ENCODE assay signal across 1 cellular context in the genomic region with DNA sequence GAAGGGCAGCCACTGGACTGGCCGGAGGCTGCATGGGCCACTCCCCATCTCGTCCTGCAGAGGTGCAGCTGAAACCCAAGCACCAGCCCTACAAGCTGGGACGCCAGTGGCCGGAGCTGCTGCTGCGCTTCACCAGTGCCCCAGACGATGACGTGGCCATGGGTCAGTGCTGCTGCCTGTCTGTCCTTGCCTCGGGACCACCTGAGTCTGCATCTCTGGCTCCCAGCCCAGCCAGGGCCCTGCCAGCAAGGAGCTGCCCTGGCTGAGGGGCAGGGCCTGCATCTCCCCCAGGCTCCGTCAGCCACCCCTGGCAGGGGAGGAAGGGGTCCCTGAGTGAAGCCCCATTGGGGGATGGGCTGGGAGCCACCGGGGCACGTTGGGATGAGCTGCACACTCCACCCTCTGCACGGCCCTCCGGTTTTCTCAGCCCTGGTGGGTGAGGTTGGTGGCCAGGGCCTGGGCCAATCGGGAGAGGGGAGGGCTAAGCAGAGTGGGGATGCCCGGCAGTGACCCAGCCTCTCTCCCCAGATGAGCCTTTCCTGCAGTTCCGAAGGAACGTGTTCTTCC.
TF ChIP-seq lines count a peak whose summit lies in the region.

No MANE protein-coding gene starts in this region.

TF ChIP-seq in K562, 482 proteins besides CTCF, POLR2A, EP300 and RAD21:
- no peak for TF ChIP-seq ZNF408 (CRISPR knock-in tag; IDR thresholded peaks at IDR 0.05; ENCODE audit: low read depth)
- peak; percentile 42; the same call in 1 of the 2 replicates for TF ChIP-seq RBFOX2 (IDR thresholded peaks at IDR 0.05; ENCODE audit: low read depth, low read length)
